In genomic region chr10:90817173-90817889, GRCh38 we compare ENCODE assay signal across 1 cellular context.
A peak's percentile ranks its signal among the peaks of the same experiment; 100 is the strongest.
TF ChIP-seq lines count a peak whose summit lies in the region.

No MANE protein-coding gene starts in this region.

TF ChIP-seq in K562, 482 proteins besides CTCF, POLR2A, EP300 and RAD21:
- no peak for TF ChIP-seq WHSC1 (IDR thresholded peaks at IDR 0.05; ENCODE audit: low read length)
- no peak for TF ChIP-seq RBFOX2 (IDR thresholded peaks at IDR 0.05; ENCODE audit: low read depth, low read length)
- peak; percentile 91 for TF ChIP-seq HMBOX1 (IDR thresholded peaks at IDR 0.05)
- TF ChIP-seq MEIS2 (IDR thresholded peaks at IDR 0.05; ENCODE audit: partially characterized antibody), result peak; percentile 49
- no peak for TF ChIP-seq NFIC (IDR thresholded peaks at IDR 0.05)
